20 cellular contexts compared by ENCODE assay signal in genomic region chr9:5480919-5481743, GRCh38. TPM values are rescaled to one million over a fixed set of nuclear protein-coding genes. Genes with fewer than 3 reads are reported as not detected.
DNase-seq lines count a peak whose midpoint lies in the region; ATAC-seq and TF ChIP-seq lines count a peak whose summit lies in the region.
"Had no signal": no experiment of that assay in that cellular context is flagged by ENCODE, and none has a peak within 500 bp of the region (broad histone marks: within the 10 kb centered on the region; RNA-seq: fewer than 3 reads in every experiment).

No MANE protein-coding gene starts in this region.

- no peaks in the 10 kb centered on the region for H3K36me3 ChIP-seq in BJ (ENCODE audit: control insufficient read depth, insufficient read depth, low read length)
- H3K36me3 ChIP-seq in endodermal cell (ENCODE audit: control insufficient read depth, insufficient read depth, low read length): no peaks in the 10 kb centered on the region
- H3K36me3 ChIP-seq in osteoblast (ENCODE audit: insufficient read depth, low read length): no peaks in the 10 kb centered on the region
- H3K36me3 ChIP-seq in H7 (replicated peaks; ENCODE audit: control insufficient read depth, insufficient read depth, low read length): no peaks in the 10 kb centered on the region
- H3K36me3 ChIP-seq: pancreas had no signal

- H3K4me3 ChIP-seq in BJ (ENCODE audit: low read depth, low read length) (no peak overlapping the region), endodermal cell (ENCODE audit: low read length) (no peak overlapping the region), osteoblast (ENCODE audit: insufficient read depth, low read length) (no peak overlapping the region), H7 (ENCODE audit: insufficient read depth, low read depth, low read length) (no peak overlapping the region)
- H3K4me3 ChIP-seq: dorsolateral prefrontal cortex, pancreas had no signal

- peaks cover 24% of the 10 kb centered on the region for H3K9me3 Mint-ChIP-seq in endodermal cell

- H3K27ac Mint-ChIP-seq in endodermal cell: no peak overlapping the region
- H3K27ac Mint-ChIP-seq: activated CD4-positive, alpha-beta T cell treated with anti-CD3 and anti-CD28 coated beads for 36 hours; memory B cell; stimulated activated naive B cell treated with anti-CD40 and anti-IgM and Interleukin-4, amounts not matched to agents 10 μg/mL and 1 μg/mL and 100 μg/mL, for 72 hours had no signal

- no peak overlapping the region for H3K9ac ChIP-seq in endodermal cell (ENCODE audit: extremely low read depth, low read length, poor library complexity, severe bottlenecking)

- H2AFZ ChIP-seq in osteoblast (ENCODE audit: low read length): no peak overlapping the region

- WGBS in endodermal cell (ENCODE audit: insufficient coverage in 1 of 2, insufficient read length in 1 of 2), 2 experiments: 91 to 97% methylated on average over 5 to 7 of the region's 7 CpGs

- no peak for ATAC-seq in GM18873 (IDR thresholded peaks at IDR 0.05; ENCODE audit: low FRiP score, unreplicated experiment)
- ATAC-seq: pancreas; stimulated activated naive B cell treated with anti-CD40 and anti-IgM and Interleukin-4, amounts not matched to agents 10 μg/mL and 1 μg/mL and 100 μg/mL, for 72 hours had no signal

- H3K27me3 ChIP-seq in BJ (ENCODE audit: control insufficient read depth, insufficient read depth, low read length) (no peaks in the 10 kb centered on the region), endodermal cell (ENCODE audit: control insufficient read depth, insufficient read depth, low read length, poor library complexity, severe bottlenecking) (no peaks in the 10 kb centered on the region), osteoblast (ENCODE audit: insufficient read depth, low read length) (no peaks in the 10 kb centered on the region), H7 (ENCODE audit: control insufficient read depth, insufficient read depth, low read length) (no peaks in the 10 kb centered on the region)
- H3K27me3 ChIP-seq: dorsolateral prefrontal cortex, pancreas had no signal

- H3K27me3 Mint-ChIP-seq in endodermal cell (ENCODE audit: insufficient read depth): no peaks in the 10 kb centered on the region
- H3K27me3 Mint-ChIP-seq: memory B cell; stimulated activated naive B cell treated with anti-CD40 and anti-IgM and Interleukin-4, amounts not matched to agents 10 μg/mL and 1 μg/mL and 100 μg/mL, for 72 hours had no signal

- H3K36me3 Mint-ChIP-seq in endodermal cell (ENCODE audit: low read depth): no peaks in the 10 kb centered on the region

- no peak overlapping the region for H3K27ac ChIP-seq in endodermal cell (ENCODE audit: low read depth, low read length)
- no peak overlapping the region for H3K27ac ChIP-seq in osteoblast (ENCODE audit: low read depth, low read length)
- H3K27ac ChIP-seq: dorsolateral prefrontal cortex, pancreas had no signal

- CTCF ChIA-PET in BJ (lab: Yijun Ruan, JAX): interaction anchor here (0.9 kb wide), 1 partner anchor 12 kb away, joined by 3 read pairs; no protein-coding TSS in a partner anchor

- peaks cover 19% of the 10 kb centered on the region for H3K4me1 Mint-ChIP-seq in endodermal cell

- no peak overlapping the region for H3K4me2 ChIP-seq in osteoblast (ENCODE audit: insufficient read depth, low read length)

- H3K4me3 Mint-ChIP-seq in endodermal cell: no peak overlapping the region
- H3K4me3 Mint-ChIP-seq: activated CD4-positive, alpha-beta T cell treated with anti-CD3 and anti-CD28 coated beads for 36 hours; memory B cell; stimulated activated naive B cell treated with anti-CD40 and anti-IgM and Interleukin-4, amounts not matched to agents 10 μg/mL and 1 μg/mL and 100 μg/mL, for 72 hours had no signal

- no peaks in the 10 kb centered on the region for H4K20me1 ChIP-seq in osteoblast (ENCODE audit: insufficient read depth, low read length)

- H3K9me3 ChIP-seq in endodermal cell (ENCODE audit: control insufficient read depth, low read length): peaks cover 10% of the 10 kb centered on the region
- no peaks in the 10 kb centered on the region for H3K9me3 ChIP-seq in osteoblast (ENCODE audit: low read depth, low read length)
- H3K9me3 ChIP-seq: pancreas had no signal

- DNase-seq in BJ (ENCODE audit: low read depth) (no peak), RKO (ENCODE audit: low spot score) (peak; percentile 49), endodermal cell (no peak), osteoblast (ENCODE audit: insufficient read length, low spot score, missing footprints) (no peak), H7 (no peak), A172 (ENCODE audit: low spot score) (no peak)
- DNase-seq in activated effector memory CD4-positive, alpha-beta T cell treated with anti-CD3 and anti-CD28 coated beads, Interleukin-2, amount 50 U/mL, for 16 hours: no peak
- DNase-seq: activated CD4-positive, alpha-beta T cell treated with anti-CD3 and anti-CD28 coated beads for 36 hours; dorsolateral prefrontal cortex; erythroblast; MM.1S; NCI-H146; NCI-H2171 treated with DMSO at 0.1 percent for 48 hours; pancreas; Right ventricle myocardium superior; stimulated activated CD4-positive, alpha-beta T cell treated with anti-CD3 and anti-CD28 coated beads, Interleukin-2, amount 100 ng/mL, for 24 hours; stimulated activated naive B cell treated with anti-CD40 and anti-IgM and Interleukin-4, amounts not matched to agents 10 μg/mL and 1 μg/mL and 100 μg/mL, for 72 hours had no signal

- TF ChIP-seq CTCF in BJ (IDR thresholded peaks at IDR 0.05; ENCODE audit: insufficient read depth, low read depth, low read length) (0 out of 2 replicates have a peak, but pooled peaks have one; percentile 19), endodermal cell (conservative IDR thresholded peaks at IDR 0.05) (peak; percentile 53), osteoblast (IDR thresholded peaks at IDR 0.05; ENCODE audit: extremely low read depth, low read depth, low read length) (peak; percentile 28)

- H3K79me2 ChIP-seq in osteoblast (ENCODE audit: insufficient read depth, low read length): no peaks in the 10 kb centered on the region

- no peaks in the 10 kb centered on the region for H3K4me1 ChIP-seq in endodermal cell (ENCODE audit: control insufficient read depth, insufficient read depth, low read length)
- H3K4me1 ChIP-seq in osteoblast (ENCODE audit: insufficient read depth, low read length): no peaks in the 10 kb centered on the region
- H3K4me1 ChIP-seq: pancreas had no signal

- POLR2A ChIA-PET in BJ (lab: Charles Lee): no interaction called here

RNA-seq across cellular contexts. Expression of gene PDCD1LG2, which starts 29.2 kb away (rescaled TPM):
- polyA plus RNA-seq in BJ (2011; rRNA removed): 49.8 and 61.9 TPM in 2 replicates
- 25.8 and 33.8 TPM in 2 replicates for polyA minus RNA-seq in BJ (2011; rRNA and poly(A)+ RNA removed)
- total RNA-seq in endodermal cell (not detected), osteoblast (4.7 and 5.3 TPM in 2 replicates)
- not detected for polyA plus RNA-seq in endodermal cell (2013, experiment 1 of 2)
- not detected for polyA plus RNA-seq in endodermal cell (2013, experiment 2 of 2)
- not detected in 2 replicates for total RNA-seq in H7 (2014; rRNA removed; shearing (Covaris generic))
- 1.1 TPM in 2 replicates for total RNA-seq in A172 (2014; rRNA removed; shearing (Covaris generic))
- total RNA-seq: OCI-LY7 had no signal

RNA-seq across cellular contexts. Expression of gene CD274, which starts 30.8 kb away (rescaled TPM):
- 3.8 and 4.4 TPM in 2 replicates for polyA plus RNA-seq in BJ (2011; rRNA removed)
- polyA minus RNA-seq in BJ (2011; rRNA and poly(A)+ RNA removed): 3.5 and 3.8 TPM in 2 replicates
- total RNA-seq in endodermal cell (under 1 TPM in 1 of 2 donors, not detected in 1; 1.00 TPM), osteoblast (0.72 and 1.5 TPM in 2 replicates)
- 0.25 TPM for polyA plus RNA-seq in endodermal cell (2013, experiment 1 of 2)
- 0.17 TPM for polyA plus RNA-seq in endodermal cell (2013, experiment 2 of 2)
- 0.26 TPM in 1 of 2 replicates, not detected in the other for total RNA-seq in H7 (2014; rRNA removed; shearing (Covaris generic))
- total RNA-seq in A172 (2014; rRNA removed; shearing (Covaris generic)): 1.4 and 2.2 TPM in 2 replicates

RNA-seq across cellular contexts. Expression of gene PLGRKT, which starts 43.4 kb away (rescaled TPM):
- polyA plus RNA-seq in BJ (2011; rRNA removed): 7.7 and 14.2 TPM in 2 replicates
- 2.2 and 5.7 TPM in 2 replicates for polyA minus RNA-seq in BJ (2011; rRNA and poly(A)+ RNA removed)
- total RNA-seq in endodermal cell (10 to 100 TPM; 21.0 to 31.1 TPM), osteoblast (15.6 and 18.3 TPM in 2 replicates)
- 29.2 TPM for polyA plus RNA-seq in endodermal cell (2013, experiment 1 of 2)
- 35.8 TPM for polyA plus RNA-seq in endodermal cell (2013, experiment 2 of 2)
- total RNA-seq in H7 (2014; rRNA removed; shearing (Covaris generic)): 28.2 and 32.3 TPM in 2 replicates
- total RNA-seq in A172 (2014; rRNA removed; shearing (Covaris generic)): 11.5 and 25.2 TPM in 2 replicates
